8 cellular contexts compared by ENCODE assay signal in the genomic region with DNA sequence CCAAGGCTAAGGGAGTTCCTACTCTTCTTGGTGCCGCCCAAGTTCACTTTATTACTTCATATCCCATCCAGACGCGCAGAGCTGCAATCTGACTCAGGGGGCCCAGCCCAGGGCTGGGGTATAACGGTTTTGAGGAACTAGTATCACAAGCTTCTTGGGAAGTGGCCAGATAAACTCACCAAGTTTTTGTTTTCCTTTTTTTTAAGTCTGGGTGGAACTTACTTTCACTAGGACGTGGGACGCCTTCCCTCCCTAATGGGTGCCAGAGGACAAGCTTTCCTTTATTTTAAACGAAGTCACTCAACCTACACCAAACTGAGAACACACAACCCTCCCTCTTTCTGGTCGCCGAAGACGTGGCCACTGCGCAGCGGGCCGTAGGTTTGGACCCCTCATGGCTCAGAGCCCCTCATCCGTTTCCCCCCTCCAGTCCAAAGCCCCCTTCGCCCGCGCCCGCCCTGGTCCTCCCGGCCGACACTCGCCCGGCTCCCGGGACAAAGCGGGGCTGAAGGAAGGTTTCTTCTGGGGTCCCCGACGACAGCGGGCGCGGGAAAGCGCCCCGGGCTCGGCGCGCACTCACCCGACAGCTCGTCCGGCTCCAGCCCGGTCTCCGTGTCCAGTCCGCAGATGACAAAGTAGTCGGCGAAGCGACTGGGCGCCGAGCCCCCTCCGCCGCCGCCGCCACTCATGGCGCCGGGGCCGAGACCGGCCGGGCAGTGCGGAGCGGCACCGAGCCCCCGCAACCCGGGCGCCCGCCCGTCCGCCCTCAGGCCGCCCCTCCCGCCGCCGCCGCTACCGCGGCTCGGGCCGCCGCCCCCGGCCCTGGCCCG. TPM values are rescaled to one million over a fixed set of nuclear protein-coding genes. Genes with fewer than 3 reads are reported as not detected.
DNase-seq lines count a peak whose midpoint lies in the region; ATAC-seq and TF ChIP-seq lines count a peak whose summit lies in the region.

No MANE protein-coding gene starts in this region.

- H3K27ac ChIP-seq in neutrophil: peak overlapping the region; percentile 99
- H3K27ac ChIP-seq in vagina: peak overlapping the region; percentile 99

- H3K9me3 Mint-ChIP-seq in activated naive CD4-positive, alpha-beta T cell treated with anti-CD3 and anti-CD28 coated beads, Interleukin-2, amount 50 U/mL, for 72 hours: no peaks in the 10 kb centered on the region

- H3K4me1 ChIP-seq in neutrophil (ENCODE audit: control insufficient read depth in 1 of 2, insufficient read depth in 1 of 2, low read depth in 1 of 2, low read length in 1 of 2) (peaks cover 43 to 49% of the 10 kb centered on the region in 2 experiments), vagina (peaks cover 34% of the 10 kb centered on the region)

- no peaks in the 10 kb centered on the region for H3K36me3 ChIP-seq in neutrophil
- H3K36me3 ChIP-seq in vagina: no peaks in the 10 kb centered on the region

- H3K4me3 ChIP-seq in neutrophil (ENCODE audit: low read depth in 1 of 2, low read length in 1 of 2) (peak overlapping the region; percentile 96 to 97), vagina (peak overlapping the region; percentile 78 to 91)

- H3K27ac Mint-ChIP-seq in activated naive CD4-positive, alpha-beta T cell treated with anti-CD3 and anti-CD28 coated beads, Interleukin-2, amount 50 U/mL, for 72 hours: peak overlapping the region; percentile 91 to 98

- no peak for TF ChIP-seq POLR2A in vagina (IDR thresholded peaks at IDR 0.05)

- intact Hi-C loops in vagina (cut with DNase I): no loop called here

- H3K36me3 Mint-ChIP-seq in activated naive CD4-positive, alpha-beta T cell treated with anti-CD3 and anti-CD28 coated beads, Interleukin-2, amount 50 U/mL, for 72 hours: peaks cover 0 to 6% of the 10 kb centered on the region in 2 donors

- H3K9me3 ChIP-seq in neutrophil: no peaks in the 10 kb centered on the region
- H3K9me3 ChIP-seq in vagina: no peaks in the 10 kb centered on the region

- TF ChIP-seq CTCF in neutrophil (IDR thresholded peaks at IDR 0.05) (no peak), vagina (IDR thresholded peaks at IDR 0.05) (no peak)

- DNase-seq in NCI-H146 (lab: John Stamatoyannopoulos, UW) (peak; percentile 50), NCI-H146 treated with DMSO at 0.1 percent for 48 hours (lab: John Stamatoyannopoulos, UW; ENCODE audit: unreplicated experiment) (no peak), OCI-M2 (lab: John Stamatoyannopoulos, UW; ENCODE audit: unreplicated experiment) (peak; percentile 35), glomerular visceral epithelial cell (ENCODE audit: extremely low spot score) (peak; percentile 67), vagina (ENCODE audit: extremely low spot score in 2 of 2) (peak in 1 of 2 donors; percentile 91)
- DNase-seq in activated naive CD4-positive, alpha-beta T cell treated with anti-CD3 and anti-CD28 coated beads, Interleukin-2, amount 50 U/mL, for 72 hours (ENCODE audit: low spot score in 2 of 2): peak in 1 of 2 donors; percentile 29

- ATAC-seq in HG02970 (IDR thresholded peaks at IDR 0.05; ENCODE audit: low FRiP score, unreplicated experiment): peak; percentile 13
- ATAC-seq in activated naive CD4-positive, alpha-beta T cell treated with anti-CD3 and anti-CD28 coated beads, Interleukin-2, amount 50 U/mL, for 72 hours: peak; percentile 58 to 60

- H3K27me3 ChIP-seq in neutrophil (peaks cover 15% of the 10 kb centered on the region), vagina (no peaks in the 10 kb centered on the region)

RNA-seq across cellular contexts. Expression of a gene that starts 0.6 kb away (rescaled TPM):
- total RNA-seq in activated naive CD4-positive, alpha-beta T cell treated with anti-CD3 and anti-CD28 coated beads, Interleukin-2, amount 50 U/mL, for 72 hours: 10 to 100 TPM; 66.4 to 94.0 TPM
- 82.0 TPM for total RNA-seq in vagina

RNA-seq across cellular contexts. Expression of a gene that starts 49.8 kb away (rescaled TPM):
- 10 to 100 TPM; 30.5 to 41.1 TPM for total RNA-seq in activated naive CD4-positive, alpha-beta T cell treated with anti-CD3 and anti-CD28 coated beads, Interleukin-2, amount 50 U/mL, for 72 hours
- total RNA-seq in vagina: 18.9 TPM
